9 cellular contexts compared by ENCODE assay signal in genomic region chr7:122136639-122137253, GRCh38. TPM values are rescaled to one million over a fixed set of nuclear protein-coding genes. Genes with fewer than 3 reads are reported as not detected.
A peak's percentile ranks its signal among the peaks of the same experiment; 100 is the strongest.
DNase-seq lines count a peak whose midpoint lies in the region; ATAC-seq, FAIRE-seq and TF ChIP-seq lines count a peak whose summit lies in the region.
"Had no signal": no experiment of that assay in that cellular context is flagged by ENCODE, and none has a peak within 500 bp of the region (broad histone marks: within the 10 kb centered on the region; RNA-seq: fewer than 3 reads in every experiment).

No MANE protein-coding gene starts in this region.

- H3F3A ChIP-seq in PC-9 (ENCODE audit: insufficient read depth, low read depth) = no peaks in the 10 kb centered on the region

- ATAC-seq in pancreas = peak in 3 of 4 donors; percentile 38 to 67 (median 51)
- ATAC-seq in GM19023 (IDR thresholded peaks at IDR 0.05; ENCODE audit: unreplicated experiment) = no peak
- ATAC-seq in HG02884 (IDR thresholded peaks at IDR 0.05; ENCODE audit: unreplicated experiment) = no peak
- no peak for ATAC-seq in HG02642 (IDR thresholded peaks at IDR 0.05; ENCODE audit: poor library complexity, unreplicated experiment)

- FAIRE-seq in pancreas (lab: Jason Lieb, UNC) = no peak

- intact Hi-C loops in PC-9 (cut with micrococcal nuclease; ENCODE audit: unreplicated experiment) (no loop called here), pancreas (cut with DNase I) (no loop called here)

- peaks cover 9% of the 10 kb centered on the region for H3K4me1 ChIP-seq in CD8-positive, alpha-beta memory T cell (ENCODE audit: insufficient read depth, low read length)
- no peaks in the 10 kb centered on the region for H3K4me1 ChIP-seq in PC-9 (replicated peaks; ENCODE audit: insufficient read depth)
- peaks cover 3% of the 10 kb centered on the region for H3K4me1 ChIP-seq in fibroblast of lung (ENCODE audit: control insufficient read depth, extremely low read depth, insufficient read depth, low read length)
- H3K4me1 ChIP-seq in pancreas = no peaks in the 10 kb centered on the region

- peaks cover 0 to 6% of the 10 kb centered on the region in 2 donors for H3K27me3 Mint-ChIP-seq in CD8-positive, alpha-beta memory T cell

- peak overlapping the region; percentile 25 for H3K9ac ChIP-seq in fibroblast of lung (ENCODE audit: insufficient read depth, low read length)

- H4K20me1 ChIP-seq in PC-9 (ENCODE audit: insufficient read depth) = no peaks in the 10 kb centered on the region
- H4K20me1 ChIP-seq in fibroblast of lung (ENCODE audit: control insufficient read depth, extremely low read depth, insufficient read depth, low read length) = no peaks in the 10 kb centered on the region

- peak overlapping the region in 6 of 7 donors; percentile 32 to 72 (median 52) for H3K4me3 Mint-ChIP-seq in CD8-positive, alpha-beta memory T cell

- CTCF ChIA-PET in CD8-positive, alpha-beta memory T cell (lab: Charles Lee) = no interaction called here
- CTCF ChIA-PET in PC-9 (lab: Charles Lee) = no interaction called here

- POLR2A ChIA-PET in CD8-positive, alpha-beta memory T cell (lab: Charles Lee) = no interaction called here
- POLR2A ChIA-PET in PC-9 (lab: Charles Lee; ENCODE audit: unreplicated experiment) = interaction anchor here (0.7 kb wide), 1 partner anchor 11 kb away, joined by 9 read pairs; no protein-coding TSS in a partner anchor

- H3K36me3 Mint-ChIP-seq in CD8-positive, alpha-beta memory T cell = no peaks in the 10 kb centered on the region

- H3K4me2 ChIP-seq in PC-9 (peak overlapping the region; percentile 66), fibroblast of lung (ENCODE audit: extremely low read depth, insufficient read depth, low read length) (peak overlapping the region; percentile 98)

- H3K9me3 ChIP-seq in CD8-positive, alpha-beta memory T cell (ENCODE audit: low read length) = no peaks in the 10 kb centered on the region
- H3K9me3 ChIP-seq in PC-9 (ENCODE audit: insufficient read depth, low read depth) (no peaks in the 10 kb centered on the region), fibroblast of lung (ENCODE audit: control insufficient read depth, insufficient read depth, low read depth, low read length) (no peaks in the 10 kb centered on the region), pancreas (no peaks in the 10 kb centered on the region)

- H2AFZ ChIP-seq in PC-9 (peak overlapping the region; percentile 71), fibroblast of lung (ENCODE audit: low read length) (peak overlapping the region; percentile 90)

- H3K27ac Mint-ChIP-seq in CD8-positive, alpha-beta memory T cell = peak overlapping the region in 1 of 8 donors; percentile 19

- no peaks in the 10 kb centered on the region for H3K36me3 ChIP-seq in CD8-positive, alpha-beta memory T cell (ENCODE audit: insufficient read depth, low read length)
- no peaks in the 10 kb centered on the region for H3K36me3 ChIP-seq in PC-9 (ENCODE audit: low read depth)
- no peaks in the 10 kb centered on the region for H3K36me3 ChIP-seq in fibroblast of lung (ENCODE audit: control insufficient read depth, insufficient read depth, low read length)
- no peaks in the 10 kb centered on the region for H3K36me3 ChIP-seq in pancreas

- TF ChIP-seq CTCF in PC-9 (conservative IDR thresholded peaks at IDR 0.05) (no peak), fibroblast of lung (conservative IDR thresholded peaks at IDR 0.05 in 1 of 2, IDR thresholded peaks at IDR 0.05 in 1 of 2; ENCODE audit: low read depth in 1 of 2, low read length in 2 of 2) (no peak), pancreas (IDR thresholded peaks at IDR 0.05) (no peak)

- no peak overlapping the region for H3K4me3 ChIP-seq in CD8-positive, alpha-beta memory T cell (ENCODE audit: low read length)
- peak overlapping the region; percentile 50; the same call in 1 of the 2 replicates for H3K4me3 ChIP-seq in PC-9
- H3K4me3 ChIP-seq in fibroblast of lung (replicated peaks in 1 of 4; ENCODE audit: control extremely low read depth in 1 of 4, insufficient read depth in 1 of 4, low read depth in 3 of 4, low read length in 4 of 4) = peak overlapping the region; percentile 52 to 75 (median 58)
- peak overlapping the region in 2 of 4 donors; percentile 21 to 31 for H3K4me3 ChIP-seq in pancreas

- H3K27ac ChIP-seq in CD8-positive, alpha-beta memory T cell (ENCODE audit: low read depth, low read length) = no peak overlapping the region
- no peak overlapping the region for H3K27ac ChIP-seq in PC-9
- peak overlapping the region; percentile 75 for H3K27ac ChIP-seq in fibroblast of lung (ENCODE audit: insufficient read depth, low read length)
- H3K27ac ChIP-seq in pancreas = peak overlapping the region in 1 of 4 donors; percentile 41
- H3K27ac ChIP-seq: HL-60 had no signal

- H3K79me2 ChIP-seq in PC-9 (ENCODE audit: low read depth) (no peaks in the 10 kb centered on the region), fibroblast of lung (ENCODE audit: control insufficient read depth, insufficient read depth, low read length) (peaks cover 25% of the 10 kb centered on the region)

- peaks cover 10 to 17% (median 14%) of the 10 kb centered on the region in 3 donors for H3K4me1 Mint-ChIP-seq in CD8-positive, alpha-beta memory T cell

- H3K9me2 ChIP-seq in PC-9 (ENCODE audit: insufficient read depth) = no peaks in the 10 kb centered on the region

- H3K27me3 ChIP-seq in CD8-positive, alpha-beta memory T cell (ENCODE audit: insufficient read depth, low read length, poor library complexity, severe bottlenecking) = no peaks in the 10 kb centered on the region
- H3K27me3 ChIP-seq in PC-9 (ENCODE audit: insufficient read depth, low read depth) (no peaks in the 10 kb centered on the region), fibroblast of lung (ENCODE audit: control insufficient read depth, insufficient read depth, low read length) (no peaks in the 10 kb centered on the region), pancreas (no peaks in the 10 kb centered on the region)

- 87 to 88% methylated on average over 1 of the region's 1 CpG for WGBS in pancreas, 2 donors

- no TSS peak for BruUV-seq in PC-9 (replicated peaks; lab: Mats Ljungman, UMichigan)

- DNase-seq in CD8-positive, alpha-beta memory T cell = no peak
- DNase-seq in PC-9 (no peak), fibroblast of lung (ENCODE audit: low read depth in 2 of 2) (peak; percentile 20 to 53), pancreas (no peak)
- no peak for DNase-seq in stimulated activated CD4-positive, alpha-beta T cell treated with anti-CD3 and anti-CD28 coated beads, Interleukin-4, amount 100 ng/mL, for 24 hours

- no peaks in the 10 kb centered on the region for H3K9me3 Mint-ChIP-seq in CD8-positive, alpha-beta memory T cell

RNA-seq across cellular contexts. Expression of gene AASS, which starts 7.3 kb away (rescaled TPM):
- total RNA-seq in CD8-positive, alpha-beta memory T cell = 1 to 10 TPM; 1.6 to 2.0 TPM
- polyA plus RNA-seq in CD8-positive, alpha-beta memory T cell = 2.1 TPM
- 6.5 and 8.5 TPM in 2 replicates for total RNA-seq in PC-9 (2021)
- total RNA-seq in fibroblast of lung = 31.6 and 49.2 TPM in 2 replicates
- 8.6 and 8.8 TPM in 2 replicates for polyA plus RNA-seq in fibroblast of lung
- polyA plus RNA-seq in fibroblast of lung (2012) = 9.1 and 9.8 TPM in 2 replicates
- 4.4 and 8.0 TPM in 2 replicates for polyA minus RNA-seq in fibroblast of lung (ENCODE audit: low replicate concordance)
- 10 to 100 TPM in 3 of 6 donors, 1 to 10 TPM in 3; 5.9 to 16.9 (median 10.0) TPM for total RNA-seq in pancreas
- polyA plus RNA-seq in pancreas = 10 to 100 TPM; 10.5 to 13.3 TPM

Comparison
In these comparisons a context has a peak if more than half of its experiments do, and no peak if none do; other contexts are left out.
1. DNase-seq: peak in fibroblast of lung (2 of 2); none in CD8-positive, alpha-beta memory T cell (0 of 5), PC-9 (0 of 2), pancreas (0 of 6) and stimulated activated CD4-positive, alpha-beta T cell treated with anti-CD3 and anti-CD28 coated beads, Interleukin-4, amount 100 ng/mL, for 24 hours (single experiment).
2. ATAC-seq: peak in pancreas (3 of 4); none in GM19023 (single experiment), HG02884 (single experiment) and HG02642 (single experiment).